In the genomic region with DNA sequence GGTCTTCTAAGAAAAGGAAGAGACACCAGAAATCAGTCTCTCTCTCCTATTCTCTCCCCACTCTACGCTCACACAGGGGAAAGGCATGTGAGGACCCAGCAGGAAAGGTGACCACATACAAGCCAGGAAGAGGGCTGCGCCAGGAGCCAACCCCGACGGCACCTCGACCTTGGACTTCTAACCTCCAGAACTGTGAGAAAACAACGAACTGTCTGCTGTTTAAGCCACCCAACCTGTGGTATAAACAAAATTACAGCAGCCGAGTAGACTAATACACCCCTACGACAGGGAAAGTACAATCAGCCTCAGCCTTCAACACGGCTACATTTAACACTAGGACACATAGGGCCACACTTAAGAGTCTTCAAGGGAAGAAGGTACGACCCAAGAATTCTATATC, we compare ENCODE assay signal across 2 cellular contexts.
A peak's percentile ranks its signal among the peaks of the same experiment; 100 is the strongest.
TF ChIP-seq lines count a peak whose summit lies in the region.
"Not testable (repeated sequence)": the region's sequence is repeated elsewhere in the genome, so short reads cannot be mapped to it uniquely, and the experiment has no call there.

No MANE protein-coding gene starts in this region.

TF ChIP-seq in K562, 482 proteins besides CTCF, POLR2A, EP300 and RAD21:
- peak; percentile 54 for TF ChIP-seq PKNOX1 (IDR thresholded peaks at IDR 0.05)
- TF ChIP-seq NR2C2 (CRISPR knock-in tag; IDR thresholded peaks at IDR 0.05): not testable (repeated sequence)
- 0 out of 2 replicates have a peak, but pooled peaks have one; percentile 18 for TF ChIP-seq NR2C2 (tag; IDR thresholded peaks at IDR 0.05)

TF ChIP-seq in liver, 16 proteins besides CTCF, POLR2A, EP300 and RAD21:
- TF ChIP-seq HNF4A (conservative IDR thresholded peaks at IDR 0.05): peak; percentile 10 to 25
